1 cellular context compared by ENCODE assay signal in genomic region chr17:57726213-57726612, GRCh38.
TF ChIP-seq lines count a peak whose summit lies in the region.

No MANE protein-coding gene starts in this region.

TF ChIP-seq in HepG2, 621 proteins besides CTCF, POLR2A, EP300 and RAD21 (continued from another document):
- 0 out of 2 replicates have a peak, but pooled peaks have one; percentile 4 for TF ChIP-seq USF2 (IDR thresholded peaks at IDR 0.05; ENCODE audit: low read depth, low read length)
- no peak for TF ChIP-seq USF2 (CRISPR knock-in tag; IDR thresholded peaks at IDR 0.05; ENCODE audit: borderline replicate concordance)
